In the genomic region with DNA sequence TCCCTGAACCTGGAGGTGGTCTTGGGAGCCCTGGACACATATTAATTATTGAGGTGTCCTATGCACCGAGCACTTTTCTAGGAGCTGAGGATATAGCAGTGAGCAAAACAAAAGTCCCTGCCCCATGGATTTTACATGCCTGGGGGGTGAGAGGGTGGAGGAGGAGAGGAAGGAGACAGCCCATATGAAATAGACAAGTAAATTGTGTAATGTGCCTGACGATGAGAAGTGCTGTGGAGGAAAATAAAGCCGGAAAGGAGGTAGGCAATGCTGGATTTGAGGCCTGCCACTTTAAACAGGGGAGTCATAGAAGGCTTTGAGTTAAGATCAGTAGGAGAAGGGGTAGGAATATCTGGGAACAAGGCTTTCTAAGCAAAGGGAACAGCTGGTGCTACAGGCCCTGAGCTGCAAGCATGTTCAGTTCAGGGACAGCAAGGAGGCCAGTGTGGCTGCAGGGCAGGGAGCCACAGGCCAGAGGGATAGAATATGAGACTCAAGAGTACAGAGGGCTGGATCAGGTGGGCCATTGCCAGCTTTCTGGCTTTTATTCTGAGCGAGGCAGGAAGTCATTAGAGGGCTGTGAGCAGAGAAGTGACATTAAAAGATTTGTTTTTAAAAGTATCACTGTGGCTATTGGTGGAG, we compare ENCODE assay signal across 1 cellular context.
TF ChIP-seq lines count a peak whose summit lies in the region.

No MANE protein-coding gene starts in this region.

TF ChIP-seq in K562, 482 proteins besides CTCF, POLR2A, EP300 and RAD21:
- TF ChIP-seq CREBBP (IDR thresholded peaks at IDR 0.05; ENCODE audit: low read depth, low read length) (no peak), ZNF263 (CRISPR knock-in tag; IDR thresholded peaks at IDR 0.05; ENCODE audit: borderline replicate concordance) (no peak), ETV1 (tag; conservative IDR thresholded peaks at IDR 0.05; ENCODE audit: low read depth) (peak; percentile 34; the same call in 1 of the 2 replicates), TFAP4 (CRISPR knock-in tag; IDR thresholded peaks at IDR 0.05; ENCODE audit: borderline replicate concordance) (peak; percentile 51; the same call in 1 of the 2 replicates), ARHGAP35 (IDR thresholded peaks at IDR 0.05; ENCODE audit: partially characterized antibody) (no peak), POLR3A (IDR thresholded peaks at IDR 0.05; ENCODE audit: borderline replicate concordance, extremely low read depth, insufficient read depth, insufficient read length) (no peak), DACH1 (IDR thresholded peaks at IDR 0.05; ENCODE audit: partially characterized antibody) (peak; percentile 36), HNRNPLL (IDR thresholded peaks at IDR 0.05; ENCODE audit: low read depth, low read length, poor library complexity, severe bottlenecking) (peak; percentile 5), PRMT5 (CRISPR knock-in tag; IDR thresholded peaks at IDR 0.05) (no peak), ZNF175 (CRISPR knock-in tag; IDR thresholded peaks at IDR 0.05; ENCODE audit: low read depth) (0 out of 2 replicates have a peak, but pooled peaks have one; percentile 0), GTF2E2 (tag; IDR thresholded peaks at IDR 0.05) (no peak), FOXK2 (conservative IDR thresholded peaks at IDR 0.05 in 1 of 2, IDR thresholded peaks at IDR 0.05 in 1 of 2; ENCODE audit: low read depth in 2 of 2) (no peak), CEBPB (tag; IDR thresholded peaks at IDR 0.05) (peak; percentile 72), CUX1 (CRISPR knock-in tag; IDR thresholded peaks at IDR 0.05) (no peak), MNT (conservative IDR thresholded peaks at IDR 0.05) (no peak), PRPF4 (IDR thresholded peaks at IDR 0.05; ENCODE audit: insufficient read depth, low read depth, low read length, poor library complexity, severe bottlenecking) (no peak), CEBPG (CRISPR knock-in tag; IDR thresholded peaks at IDR 0.05) (no peak), CEBPG (tag; conservative IDR thresholded peaks at IDR 0.05 in 1 of 2, IDR thresholded peaks at IDR 0.05 in 1 of 2) (peak; percentile 27 to 56; a peak in 2 of 4 replicates), TEAD2 (tag; IDR thresholded peaks at IDR 0.05) (no peak), CGGBP1 (CRISPR knock-in tag; IDR thresholded peaks at IDR 0.05) (no peak), HLTF (IDR thresholded peaks at IDR 0.05) (no peak), FOXP1 (CRISPR knock-in tag; IDR thresholded peaks at IDR 0.05) (no peak), CREB3 (tag; conservative IDR thresholded peaks at IDR 0.05; ENCODE audit: low read depth) (no peak), ETV5 (CRISPR knock-in tag; IDR thresholded peaks at IDR 0.05; ENCODE audit: low read depth) (no peak), ZBTB26 (CRISPR knock-in tag; IDR thresholded peaks at IDR 0.05) (no peak), SIN3A (IDR thresholded peaks at IDR 0.05; ENCODE audit: borderline replicate concordance in 2 of 2, control insufficient read depth in 1 of 2, low read depth in 2 of 2, low read length in 2 of 2) (no peak), SMAD2 (IDR thresholded peaks at IDR 0.05; ENCODE audit: low read depth, low read length) (no peak)
- TF ChIP-seq, protein P1, sequence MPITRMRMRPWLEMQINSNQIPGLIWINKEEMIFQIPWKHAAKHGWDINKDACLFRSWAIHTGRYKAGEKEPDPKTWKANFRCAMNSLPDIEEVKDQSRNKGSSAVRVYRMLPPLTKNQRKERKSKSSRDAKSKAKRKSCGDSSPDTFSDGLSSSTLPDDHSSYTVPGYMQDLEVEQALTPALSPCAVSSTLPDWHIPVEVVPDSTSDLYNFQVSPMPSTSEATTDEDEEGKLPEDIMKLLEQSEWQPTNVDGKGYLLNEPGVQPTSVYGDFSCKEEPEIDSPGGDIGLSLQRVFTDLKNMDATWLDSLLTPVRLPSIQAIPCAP (CRISPR knock-in tag; IDR thresholded peaks at IDR 0.05; ENCODE audit: borderline replicate concordance), result no peak
- TF ChIP-seq, protein P2, sequence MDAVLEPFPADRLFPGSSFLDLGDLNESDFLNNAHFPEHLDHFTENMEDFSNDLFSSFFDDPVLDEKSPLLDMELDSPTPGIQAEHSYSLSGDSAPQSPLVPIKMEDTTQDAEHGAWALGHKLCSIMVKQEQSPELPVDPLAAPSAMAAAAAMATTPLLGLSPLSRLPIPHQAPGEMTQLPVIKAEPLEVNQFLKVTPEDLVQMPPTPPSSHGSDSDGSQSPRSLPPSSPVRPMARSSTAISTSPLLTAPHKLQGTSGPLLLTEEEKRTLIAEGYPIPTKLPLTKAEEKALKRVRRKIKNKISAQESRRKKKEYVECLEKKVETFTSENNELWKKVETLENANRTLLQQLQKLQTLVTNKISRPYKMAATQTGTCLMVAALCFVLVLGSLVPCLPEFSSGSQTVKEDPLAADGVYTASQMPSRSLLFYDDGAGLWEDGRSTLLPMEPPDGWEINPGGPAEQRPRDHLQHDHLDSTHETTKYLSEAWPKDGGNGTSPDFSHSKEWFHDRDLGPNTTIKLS (IDR thresholded peaks at IDR 0.05; ENCODE audit: borderline replicate concordance, low read depth), result no peak
- TF ChIP-seq, protein P3, sequence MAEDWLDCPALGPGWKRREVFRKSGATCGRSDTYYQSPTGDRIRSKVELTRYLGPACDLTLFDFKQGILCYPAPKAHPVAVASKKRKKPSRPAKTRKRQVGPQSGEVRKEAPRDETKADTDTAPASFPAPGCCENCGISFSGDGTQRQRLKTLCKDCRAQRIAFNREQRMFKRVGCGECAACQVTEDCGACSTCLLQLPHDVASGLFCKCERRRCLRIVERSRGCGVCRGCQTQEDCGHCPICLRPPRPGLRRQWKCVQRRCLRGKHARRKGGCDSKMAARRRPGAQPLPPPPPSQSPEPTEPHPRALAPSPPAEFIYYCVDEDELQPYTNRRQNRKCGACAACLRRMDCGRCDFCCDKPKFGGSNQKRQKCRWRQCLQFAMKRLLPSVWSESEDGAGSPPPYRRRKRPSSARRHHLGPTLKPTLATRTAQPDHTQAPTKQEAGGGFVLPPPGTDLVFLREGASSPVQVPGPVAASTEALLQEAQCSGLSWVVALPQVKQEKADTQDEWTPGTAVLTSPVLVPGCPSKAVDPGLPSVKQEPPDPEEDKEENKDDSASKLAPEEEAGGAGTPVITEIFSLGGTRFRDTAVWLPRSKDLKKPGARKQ (CRISPR knock-in tag; IDR thresholded peaks at IDR 0.05), result no peak
- TF ChIP-seq, protein P4, sequence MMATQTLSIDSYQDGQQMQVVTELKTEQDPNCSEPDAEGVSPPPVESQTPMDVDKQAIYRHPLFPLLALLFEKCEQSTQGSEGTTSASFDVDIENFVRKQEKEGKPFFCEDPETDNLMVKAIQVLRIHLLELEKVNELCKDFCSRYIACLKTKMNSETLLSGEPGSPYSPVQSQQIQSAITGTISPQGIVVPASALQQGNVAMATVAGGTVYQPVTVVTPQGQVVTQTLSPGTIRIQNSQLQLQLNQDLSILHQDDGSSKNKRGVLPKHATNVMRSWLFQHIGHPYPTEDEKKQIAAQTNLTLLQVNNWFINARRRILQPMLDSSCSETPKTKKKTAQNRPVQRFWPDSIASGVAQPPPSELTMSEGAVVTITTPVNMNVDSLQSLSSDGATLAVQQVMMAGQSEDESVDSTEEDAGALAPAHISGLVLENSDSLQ (IDR thresholded peaks at IDR 0.05), result 0 out of 2 replicates have a peak, but pooled peaks have one; percentile 4
- TF ChIP-seq, protein P5, sequence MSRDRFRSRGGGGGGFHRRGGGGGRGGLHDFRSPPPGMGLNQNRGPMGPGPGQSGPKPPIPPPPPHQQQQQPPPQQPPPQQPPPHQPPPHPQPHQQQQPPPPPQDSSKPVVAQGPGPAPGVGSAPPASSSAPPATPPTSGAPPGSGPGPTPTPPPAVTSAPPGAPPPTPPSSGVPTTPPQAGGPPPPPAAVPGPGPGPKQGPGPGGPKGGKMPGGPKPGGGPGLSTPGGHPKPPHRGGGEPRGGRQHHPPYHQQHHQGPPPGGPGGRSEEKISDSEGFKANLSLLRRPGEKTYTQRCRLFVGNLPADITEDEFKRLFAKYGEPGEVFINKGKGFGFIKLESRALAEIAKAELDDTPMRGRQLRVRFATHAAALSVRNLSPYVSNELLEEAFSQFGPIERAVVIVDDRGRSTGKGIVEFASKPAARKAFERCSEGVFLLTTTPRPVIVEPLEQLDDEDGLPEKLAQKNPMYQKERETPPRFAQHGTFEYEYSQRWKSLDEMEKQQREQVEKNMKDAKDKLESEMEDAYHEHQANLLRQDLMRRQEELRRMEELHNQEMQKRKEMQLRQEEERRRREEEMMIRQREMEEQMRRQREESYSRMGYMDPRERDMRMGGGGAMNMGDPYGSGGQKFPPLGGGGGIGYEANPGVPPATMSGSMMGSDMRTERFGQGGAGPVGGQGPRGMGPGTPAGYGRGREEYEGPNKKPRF (IDR thresholded peaks at IDR 0.05; ENCODE audit: low read depth, low read length), result no peak
